ENCODE assay signal across 1 cellular context in genomic region chr1:54256756-54257155, GRCh38.
TF ChIP-seq lines count a peak whose summit lies in the region.

No MANE protein-coding gene starts in this region.

TF ChIP-seq in GM23338, 12 proteins besides CTCF, POLR2A, EP300 and RAD21 (continued from another document):
- TF ChIP-seq ZNF462 (CRISPR knock-in tag; IDR thresholded peaks at IDR 0.05) (no peak), REST (IDR thresholded peaks at IDR 0.05; ENCODE audit: unreplicated experiment) (no peak), JUNB (IDR thresholded peaks at IDR 0.05; ENCODE audit: unreplicated experiment) (no peak), STAT1 (IDR thresholded peaks at IDR 0.05; ENCODE audit: unreplicated experiment) (no peak), ETS1 (IDR thresholded peaks at IDR 0.05) (no peak)
